ENCODE assay signal across 10 cellular contexts in genomic region chr2:157782057-157782845, GRCh38.
DNase-seq lines count a peak whose midpoint lies in the region; ATAC-seq and TF ChIP-seq lines count a peak whose summit lies in the region.
"Had no signal": no experiment of that assay in that cellular context is flagged by ENCODE, and none has a peak within 500 bp of the region (broad histone marks: within the 10 kb centered on the region; RNA-seq: fewer than 3 reads in every experiment).

No MANE protein-coding gene starts in this region.

- WGBS in sigmoid colon, 2 donors: 67 to 88% methylated on average over 4 of the region's 4 CpGs

- peak in 2 of 4 experiments; percentile 17 to 29 for TF ChIP-seq CTCF in sigmoid colon (IDR thresholded peaks at IDR 0.05)
- TF ChIP-seq CTCF in CD14-positive monocyte (IDR thresholded peaks at IDR 0.05): no peak

- H3K27me3 ChIP-seq in sigmoid colon: no peaks in the 10 kb centered on the region

- peaks cover 39% of the 10 kb centered on the region for H3K36me3 Mint-ChIP-seq in activated CD4-positive, alpha-beta T cell treated with anti-CD3 and anti-CD28 coated beads, Interleukin-2, amount 10 ng/mL, durations not matched to agents 24 days and 14 days (ENCODE audit: low read depth)
- peaks cover 16% of the 10 kb centered on the region for H3K36me3 Mint-ChIP-seq in stimulated activated memory B cell treated with anti-CD40 and anti-IgM and Interleukin-4, amounts not matched to agents 10 μg/mL and 1 μg/mL and 100 μg/mL, for 72 hours
- H3K36me3 Mint-ChIP-seq in CD14-positive monocyte: peaks cover 23 to 27% of the 10 kb centered on the region in 2 donors
- H3K36me3 Mint-ChIP-seq: naive B cell had no signal

- peak; percentile 60 for DNase-seq in activated CD4-positive, alpha-beta T cell treated with anti-CD3 and anti-CD28 coated beads, Interleukin-2, amount 10 ng/mL, durations not matched to agents 24 days and 14 days
- no peak for DNase-seq in activated CD4-positive, alpha-beta T cell treated with anti-CD3 and anti-CD28 coated beads for 1 hour
- DNase-seq in RPMI7951 (ENCODE audit: low read depth) (peak; percentile 43), foreskin melanocyte (peak; percentile 30), sigmoid colon (no peak), CD14-positive monocyte (ENCODE audit: low spot score) (no peak)
- DNase-seq: naive B cell had no signal

- ATAC-seq in stimulated activated memory B cell treated with anti-CD40 and anti-IgM and Interleukin-4, amounts not matched to agents 10 μg/mL and 1 μg/mL and 100 μg/mL, for 72 hours: peak; percentile 85
- ATAC-seq in GM21825 (IDR thresholded peaks at IDR 0.05; ENCODE audit: unreplicated experiment): no peak

- no peak for TF ChIP-seq EP300 in sigmoid colon (IDR thresholded peaks at IDR 0.05)

- peaks cover 57% of the 10 kb centered on the region for H3K4me1 Mint-ChIP-seq in activated CD4-positive, alpha-beta T cell treated with anti-CD3 and anti-CD28 coated beads, Interleukin-2, amount 10 ng/mL, durations not matched to agents 24 days and 14 days
- peaks cover 17% of the 10 kb centered on the region for H3K4me1 Mint-ChIP-seq in stimulated activated memory B cell treated with anti-CD40 and anti-IgM and Interleukin-4, amounts not matched to agents 10 μg/mL and 1 μg/mL and 100 μg/mL, for 72 hours
- H3K4me1 Mint-ChIP-seq in CD14-positive monocyte: no peaks in the 10 kb centered on the region
- H3K4me1 Mint-ChIP-seq: naive B cell had no signal

- intact Hi-C loops in activated CD4-positive, alpha-beta T cell treated with anti-CD3 and anti-CD28 coated beads, Interleukin-2, amount 10 ng/mL, durations not matched to agents 24 days and 14 days (cut with micrococcal nuclease): loop anchor here (1.0 to 5.0 kb wide), 7 partner anchors 15 to 290 kb away; partner anchors contain the start of gene ACVR1
- intact Hi-C loops in sigmoid colon (cut with DNase I) (loop anchor here (5.0 kb wide), 1 partner anchor 95 kb away; the partner anchor contains the start of gene ACVR1), CD14-positive monocyte (cut with micrococcal nuclease) (no loop called here)

- no peaks in the 10 kb centered on the region for H3K27me3 Mint-ChIP-seq in activated CD4-positive, alpha-beta T cell treated with anti-CD3 and anti-CD28 coated beads, Interleukin-2, amount 10 ng/mL, durations not matched to agents 24 days and 14 days
- H3K27me3 Mint-ChIP-seq in stimulated activated memory B cell treated with anti-CD40 and anti-IgM and Interleukin-4, amounts not matched to agents 10 μg/mL and 1 μg/mL and 100 μg/mL, for 72 hours: no peaks in the 10 kb centered on the region
- H3K27me3 Mint-ChIP-seq in CD14-positive monocyte (ENCODE audit: low read depth in 3 of 3): no peaks in the 10 kb centered on the region
- H3K27me3 Mint-ChIP-seq: naive B cell had no signal

- no peak for TF ChIP-seq POLR2A in sigmoid colon (IDR thresholded peaks at IDR 0.05)

- H3K4me3 Mint-ChIP-seq in activated CD4-positive, alpha-beta T cell treated with anti-CD3 and anti-CD28 coated beads, Interleukin-2, amount 10 ng/mL, durations not matched to agents 24 days and 14 days: peak overlapping the region; percentile 68
- H3K4me3 Mint-ChIP-seq in stimulated activated memory B cell treated with anti-CD40 and anti-IgM and Interleukin-4, amounts not matched to agents 10 μg/mL and 1 μg/mL and 100 μg/mL, for 72 hours: no peak overlapping the region
- no peak overlapping the region for H3K4me3 Mint-ChIP-seq in CD14-positive monocyte
- H3K4me3 Mint-ChIP-seq: naive B cell had no signal

- H3K4me1 ChIP-seq in sigmoid colon: peaks cover 0 to 56% (median 44%) of the 10 kb centered on the region in 4 donors

- peak overlapping the region; percentile 77 for H3K27ac Mint-ChIP-seq in activated CD4-positive, alpha-beta T cell treated with anti-CD3 and anti-CD28 coated beads, Interleukin-2, amount 10 ng/mL, durations not matched to agents 24 days and 14 days
- peak overlapping the region; percentile 77 for H3K27ac Mint-ChIP-seq in stimulated activated memory B cell treated with anti-CD40 and anti-IgM and Interleukin-4, amounts not matched to agents 10 μg/mL and 1 μg/mL and 100 μg/mL, for 72 hours
- no peak overlapping the region for H3K27ac Mint-ChIP-seq in CD14-positive monocyte

- no peak overlapping the region for H3K4me3 ChIP-seq in sigmoid colon

- peaks cover 0 to 27% (median 2%) of the 10 kb centered on the region in 4 donors for H3K36me3 ChIP-seq in sigmoid colon

- H3K27ac ChIP-seq in sigmoid colon: no peak overlapping the region
- H3K27ac ChIP-seq: KMS-11 had no signal

- H3K9me3 ChIP-seq in sigmoid colon: no peaks in the 10 kb centered on the region

- no peaks in the 10 kb centered on the region for H3K9me3 Mint-ChIP-seq in activated CD4-positive, alpha-beta T cell treated with anti-CD3 and anti-CD28 coated beads, Interleukin-2, amount 10 ng/mL, durations not matched to agents 24 days and 14 days
- H3K9me3 Mint-ChIP-seq in stimulated activated memory B cell treated with anti-CD40 and anti-IgM and Interleukin-4, amounts not matched to agents 10 μg/mL and 1 μg/mL and 100 μg/mL, for 72 hours: no peaks in the 10 kb centered on the region
- H3K9me3 Mint-ChIP-seq in CD14-positive monocyte: no peaks in the 10 kb centered on the region
- H3K9me3 Mint-ChIP-seq: naive B cell had no signal

Comparison
In these comparisons a context has a peak if more than half of its experiments do, and no peak if none do; other contexts are left out.
1. DNase-seq: peak in activated CD4-positive, alpha-beta T cell treated with anti-CD3 and anti-CD28 coated beads, Interleukin-2, amount 10 ng/mL, durations not matched to agents 24 days and 14 days (single experiment), RPMI7951 (single experiment) and foreskin melanocyte (single experiment); none in activated CD4-positive, alpha-beta T cell treated with anti-CD3 and anti-CD28 coated beads for 1 hour (single experiment), sigmoid colon (single experiment) and CD14-positive monocyte (single experiment).
2. H3K27ac Mint-ChIP-seq: peak in activated CD4-positive, alpha-beta T cell treated with anti-CD3 and anti-CD28 coated beads, Interleukin-2, amount 10 ng/mL, durations not matched to agents 24 days and 14 days (single experiment) and stimulated activated memory B cell treated with anti-CD40 and anti-IgM and Interleukin-4, amounts not matched to agents 10 μg/mL and 1 μg/mL and 100 μg/mL, for 72 hours (single experiment); none in CD14-positive monocyte (0 of 7).
3. intact Hi-C loops: an anchor here in activated CD4-positive, alpha-beta T cell treated with anti-CD3 and anti-CD28 coated beads, Interleukin-2, amount 10 ng/mL, durations not matched to agents 24 days and 14 days (1.0 to 5.0 kb wide) and sigmoid colon (5.0 kb wide); none called in CD14-positive monocyte.